ENCODE assay signal across 1 cellular context in the genomic region with DNA sequence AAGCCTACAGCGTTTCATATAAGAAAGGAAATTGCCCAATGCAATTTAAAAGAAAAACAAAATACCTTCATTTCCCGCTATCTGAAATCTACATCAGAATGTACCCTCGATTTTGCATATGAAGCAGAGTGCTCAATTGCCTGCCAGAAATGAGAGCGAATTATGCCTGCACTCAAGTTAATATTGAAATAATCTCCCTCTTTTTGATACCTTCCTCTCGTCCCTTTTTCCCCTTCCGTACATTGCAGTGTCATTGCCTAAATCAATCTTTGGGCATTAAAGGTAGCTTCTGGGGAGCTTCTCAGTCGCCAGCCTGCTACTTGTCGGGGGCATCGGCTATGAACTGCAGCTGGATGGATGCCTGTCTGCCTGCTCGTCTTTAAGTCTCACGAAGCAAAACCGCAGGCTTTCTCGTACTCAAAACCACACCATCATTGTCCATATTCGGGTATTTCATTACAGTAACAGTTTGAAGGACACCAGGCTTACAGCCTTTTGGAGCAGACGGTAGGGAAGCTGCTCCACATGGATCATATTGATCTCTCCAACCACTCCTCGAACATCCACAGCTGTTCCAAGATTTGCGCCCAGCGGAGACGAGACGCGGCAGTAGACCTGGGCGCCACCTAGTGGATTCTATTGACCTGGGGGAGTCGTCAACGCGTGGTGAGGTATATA.
TF ChIP-seq lines count a peak whose summit lies in the region.

No MANE protein-coding gene starts in this region.

TF ChIP-seq in K562, 482 proteins besides CTCF, POLR2A, EP300 and RAD21 (continued from another document and continues in another):
- TF ChIP-seq, protein P1, sequence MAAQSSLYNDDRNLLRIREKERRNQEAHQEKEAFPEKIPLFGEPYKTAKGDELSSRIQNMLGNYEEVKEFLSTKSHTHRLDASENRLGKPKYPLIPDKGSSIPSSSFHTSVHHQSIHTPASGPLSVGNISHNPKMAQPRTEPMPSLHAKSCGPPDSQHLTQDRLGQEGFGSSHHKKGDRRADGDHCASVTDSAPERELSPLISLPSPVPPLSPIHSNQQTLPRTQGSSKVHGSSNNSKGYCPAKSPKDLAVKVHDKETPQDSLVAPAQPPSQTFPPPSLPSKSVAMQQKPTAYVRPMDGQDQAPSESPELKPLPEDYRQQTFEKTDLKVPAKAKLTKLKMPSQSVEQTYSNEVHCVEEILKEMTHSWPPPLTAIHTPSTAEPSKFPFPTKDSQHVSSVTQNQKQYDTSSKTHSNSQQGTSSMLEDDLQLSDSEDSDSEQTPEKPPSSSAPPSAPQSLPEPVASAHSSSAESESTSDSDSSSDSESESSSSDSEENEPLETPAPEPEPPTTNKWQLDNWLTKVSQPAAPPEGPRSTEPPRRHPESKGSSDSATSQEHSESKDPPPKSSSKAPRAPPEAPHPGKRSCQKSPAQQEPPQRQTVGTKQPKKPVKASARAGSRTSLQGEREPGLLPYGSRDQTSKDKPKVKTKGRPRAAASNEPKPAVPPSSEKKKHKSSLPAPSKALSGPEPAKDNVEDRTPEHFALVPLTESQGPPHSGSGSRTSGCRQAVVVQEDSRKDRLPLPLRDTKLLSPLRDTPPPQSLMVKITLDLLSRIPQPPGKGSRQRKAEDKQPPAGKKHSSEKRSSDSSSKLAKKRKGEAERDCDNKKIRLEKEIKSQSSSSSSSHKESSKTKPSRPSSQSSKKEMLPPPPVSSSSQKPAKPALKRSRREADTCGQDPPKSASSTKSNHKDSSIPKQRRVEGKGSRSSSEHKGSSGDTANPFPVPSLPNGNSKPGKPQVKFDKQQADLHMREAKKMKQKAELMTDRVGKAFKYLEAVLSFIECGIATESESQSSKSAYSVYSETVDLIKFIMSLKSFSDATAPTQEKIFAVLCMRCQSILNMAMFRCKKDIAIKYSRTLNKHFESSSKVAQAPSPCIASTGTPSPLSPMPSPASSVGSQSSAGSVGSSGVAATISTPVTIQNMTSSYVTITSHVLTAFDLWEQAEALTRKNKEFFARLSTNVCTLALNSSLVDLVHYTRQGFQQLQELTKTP (IDR thresholded peaks at IDR 0.05; ENCODE audit: low read depth in 1 of 2, partially characterized antibody in 2 of 2), result peak in 1 of 2 experiments; percentile 28
- TF ChIP-seq ZNF184 (CRISPR knock-in tag; IDR thresholded peaks at IDR 0.05) (no peak), PRPF4 (IDR thresholded peaks at IDR 0.05; ENCODE audit: insufficient read depth, low read depth, low read length, poor library complexity, severe bottlenecking) (no peak), XRCC5 (IDR thresholded peaks at IDR 0.05; ENCODE audit: low read depth, low read length) (0 out of 2 replicates have a peak, but pooled peaks have one; percentile 63), HDAC2 (IDR thresholded peaks at IDR 0.05) (peak; percentile 74; the same call in 1 of the 2 replicates), L3MBTL2 (IDR thresholded peaks at IDR 0.05) (peak; percentile 86), CXXC5 (CRISPR knock-in tag; IDR thresholded peaks at IDR 0.05) (peak; percentile 59; the same call in 1 of the 2 replicates), ZNF644 (tag; IDR thresholded peaks at IDR 0.05; ENCODE audit: low read depth) (no peak), SMARCC2 (IDR thresholded peaks at IDR 0.05; ENCODE audit: low read depth) (0 out of 2 replicates have a peak, but pooled peaks have one; percentile 51), TBP (optimal IDR thresholded peaks at IDR 0.05; ENCODE audit: low read depth, low read length) (peak; percentile 17), ATF1 (CRISPR knock-in tag; IDR thresholded peaks at IDR 0.05) (no peak), ATF1 (tag; IDR thresholded peaks at IDR 0.05) (peak; percentile 67), ZFP36 (IDR thresholded peaks at IDR 0.05; ENCODE audit: low read depth, low read length, partially characterized antibody) (peak; percentile 57), RCOR1 (IDR thresholded peaks at IDR 0.05; ENCODE audit: borderline replicate concordance in 1 of 2, low read depth in 2 of 2, low read length in 2 of 2) (peak in 1 of 2 experiments; percentile 63; a peak in 2 of 4 replicates), DACH1 (IDR thresholded peaks at IDR 0.05; ENCODE audit: partially characterized antibody) (peak; percentile 75), SUPT5H (IDR thresholded peaks at IDR 0.05) (no peak), DNMT1 (IDR thresholded peaks at IDR 0.05) (no peak), TEAD4 (IDR thresholded peaks at IDR 0.05; ENCODE audit: low read length) (0 out of 2 replicates have a peak, but pooled peaks have one; percentile 17), TEAD4 (CRISPR knock-in tag; IDR thresholded peaks at IDR 0.05; ENCODE audit: borderline replicate concordance) (no peak), CTBP1 (IDR thresholded peaks at IDR 0.05; ENCODE audit: borderline replicate concordance) (peak; percentile 62), RNF2 (IDR thresholded peaks at IDR 0.05) (peak; percentile 50; the same call in 1 of the 2 replicates), RB1 (IDR thresholded peaks at IDR 0.05; ENCODE audit: low read depth) (peak; percentile 75; the same call in 1 of the 2 replicates), MIER1 (IDR thresholded peaks at IDR 0.05; ENCODE audit: low read depth) (0 out of 2 replicates have a peak, but pooled peaks have one; percentile 20), TRIM24 (IDR thresholded peaks at IDR 0.05) (no peak), FOSL1 (tag; conservative IDR thresholded peaks at IDR 0.05) (0 out of 2 replicates have a peak, but pooled peaks have one; percentile 26), HNRNPK (IDR thresholded peaks at IDR 0.05; ENCODE audit: low read depth, low read length, poor library complexity, severe bottlenecking) (no peak), RAD51 (IDR thresholded peaks at IDR 0.05; ENCODE audit: borderline replicate concordance, low read depth) (peak; percentile 12; the same call in 1 of the 2 replicates), SOX6 (IDR thresholded peaks at IDR 0.05) (0 out of 2 replicates have a peak, but pooled peaks have one; percentile 26), JUN (IDR thresholded peaks at IDR 0.05; ENCODE audit: borderline replicate concordance, low read depth, low read length) (peak; percentile 39; the same call in 1 of the 2 replicates), JUN (CRISPR knock-in tag; IDR thresholded peaks at IDR 0.05; ENCODE audit: borderline replicate concordance) (no peak), ZNF699 (CRISPR knock-in tag; IDR thresholded peaks at IDR 0.05; ENCODE audit: insufficient replicate concordance) (no peak), ZEB2 (IDR thresholded peaks at IDR 0.05) (0 out of 2 replicates have a peak, but pooled peaks have one; percentile 16), MYC (IDR thresholded peaks at IDR 0.05; ENCODE audit: low read depth, low read length) (peak; percentile 80), MYC (CRISPR knock-in tag; IDR thresholded peaks at IDR 0.05; ENCODE audit: borderline replicate concordance, low read depth) (no peak), PHB2 (IDR thresholded peaks at IDR 0.05; ENCODE audit: low read depth) (no peak), SMC3 (conservative IDR thresholded peaks at IDR 0.05; ENCODE audit: insufficient read depth, low read depth, low read length) (peak; percentile 69)
- TF ChIP-seq, protein P2, sequence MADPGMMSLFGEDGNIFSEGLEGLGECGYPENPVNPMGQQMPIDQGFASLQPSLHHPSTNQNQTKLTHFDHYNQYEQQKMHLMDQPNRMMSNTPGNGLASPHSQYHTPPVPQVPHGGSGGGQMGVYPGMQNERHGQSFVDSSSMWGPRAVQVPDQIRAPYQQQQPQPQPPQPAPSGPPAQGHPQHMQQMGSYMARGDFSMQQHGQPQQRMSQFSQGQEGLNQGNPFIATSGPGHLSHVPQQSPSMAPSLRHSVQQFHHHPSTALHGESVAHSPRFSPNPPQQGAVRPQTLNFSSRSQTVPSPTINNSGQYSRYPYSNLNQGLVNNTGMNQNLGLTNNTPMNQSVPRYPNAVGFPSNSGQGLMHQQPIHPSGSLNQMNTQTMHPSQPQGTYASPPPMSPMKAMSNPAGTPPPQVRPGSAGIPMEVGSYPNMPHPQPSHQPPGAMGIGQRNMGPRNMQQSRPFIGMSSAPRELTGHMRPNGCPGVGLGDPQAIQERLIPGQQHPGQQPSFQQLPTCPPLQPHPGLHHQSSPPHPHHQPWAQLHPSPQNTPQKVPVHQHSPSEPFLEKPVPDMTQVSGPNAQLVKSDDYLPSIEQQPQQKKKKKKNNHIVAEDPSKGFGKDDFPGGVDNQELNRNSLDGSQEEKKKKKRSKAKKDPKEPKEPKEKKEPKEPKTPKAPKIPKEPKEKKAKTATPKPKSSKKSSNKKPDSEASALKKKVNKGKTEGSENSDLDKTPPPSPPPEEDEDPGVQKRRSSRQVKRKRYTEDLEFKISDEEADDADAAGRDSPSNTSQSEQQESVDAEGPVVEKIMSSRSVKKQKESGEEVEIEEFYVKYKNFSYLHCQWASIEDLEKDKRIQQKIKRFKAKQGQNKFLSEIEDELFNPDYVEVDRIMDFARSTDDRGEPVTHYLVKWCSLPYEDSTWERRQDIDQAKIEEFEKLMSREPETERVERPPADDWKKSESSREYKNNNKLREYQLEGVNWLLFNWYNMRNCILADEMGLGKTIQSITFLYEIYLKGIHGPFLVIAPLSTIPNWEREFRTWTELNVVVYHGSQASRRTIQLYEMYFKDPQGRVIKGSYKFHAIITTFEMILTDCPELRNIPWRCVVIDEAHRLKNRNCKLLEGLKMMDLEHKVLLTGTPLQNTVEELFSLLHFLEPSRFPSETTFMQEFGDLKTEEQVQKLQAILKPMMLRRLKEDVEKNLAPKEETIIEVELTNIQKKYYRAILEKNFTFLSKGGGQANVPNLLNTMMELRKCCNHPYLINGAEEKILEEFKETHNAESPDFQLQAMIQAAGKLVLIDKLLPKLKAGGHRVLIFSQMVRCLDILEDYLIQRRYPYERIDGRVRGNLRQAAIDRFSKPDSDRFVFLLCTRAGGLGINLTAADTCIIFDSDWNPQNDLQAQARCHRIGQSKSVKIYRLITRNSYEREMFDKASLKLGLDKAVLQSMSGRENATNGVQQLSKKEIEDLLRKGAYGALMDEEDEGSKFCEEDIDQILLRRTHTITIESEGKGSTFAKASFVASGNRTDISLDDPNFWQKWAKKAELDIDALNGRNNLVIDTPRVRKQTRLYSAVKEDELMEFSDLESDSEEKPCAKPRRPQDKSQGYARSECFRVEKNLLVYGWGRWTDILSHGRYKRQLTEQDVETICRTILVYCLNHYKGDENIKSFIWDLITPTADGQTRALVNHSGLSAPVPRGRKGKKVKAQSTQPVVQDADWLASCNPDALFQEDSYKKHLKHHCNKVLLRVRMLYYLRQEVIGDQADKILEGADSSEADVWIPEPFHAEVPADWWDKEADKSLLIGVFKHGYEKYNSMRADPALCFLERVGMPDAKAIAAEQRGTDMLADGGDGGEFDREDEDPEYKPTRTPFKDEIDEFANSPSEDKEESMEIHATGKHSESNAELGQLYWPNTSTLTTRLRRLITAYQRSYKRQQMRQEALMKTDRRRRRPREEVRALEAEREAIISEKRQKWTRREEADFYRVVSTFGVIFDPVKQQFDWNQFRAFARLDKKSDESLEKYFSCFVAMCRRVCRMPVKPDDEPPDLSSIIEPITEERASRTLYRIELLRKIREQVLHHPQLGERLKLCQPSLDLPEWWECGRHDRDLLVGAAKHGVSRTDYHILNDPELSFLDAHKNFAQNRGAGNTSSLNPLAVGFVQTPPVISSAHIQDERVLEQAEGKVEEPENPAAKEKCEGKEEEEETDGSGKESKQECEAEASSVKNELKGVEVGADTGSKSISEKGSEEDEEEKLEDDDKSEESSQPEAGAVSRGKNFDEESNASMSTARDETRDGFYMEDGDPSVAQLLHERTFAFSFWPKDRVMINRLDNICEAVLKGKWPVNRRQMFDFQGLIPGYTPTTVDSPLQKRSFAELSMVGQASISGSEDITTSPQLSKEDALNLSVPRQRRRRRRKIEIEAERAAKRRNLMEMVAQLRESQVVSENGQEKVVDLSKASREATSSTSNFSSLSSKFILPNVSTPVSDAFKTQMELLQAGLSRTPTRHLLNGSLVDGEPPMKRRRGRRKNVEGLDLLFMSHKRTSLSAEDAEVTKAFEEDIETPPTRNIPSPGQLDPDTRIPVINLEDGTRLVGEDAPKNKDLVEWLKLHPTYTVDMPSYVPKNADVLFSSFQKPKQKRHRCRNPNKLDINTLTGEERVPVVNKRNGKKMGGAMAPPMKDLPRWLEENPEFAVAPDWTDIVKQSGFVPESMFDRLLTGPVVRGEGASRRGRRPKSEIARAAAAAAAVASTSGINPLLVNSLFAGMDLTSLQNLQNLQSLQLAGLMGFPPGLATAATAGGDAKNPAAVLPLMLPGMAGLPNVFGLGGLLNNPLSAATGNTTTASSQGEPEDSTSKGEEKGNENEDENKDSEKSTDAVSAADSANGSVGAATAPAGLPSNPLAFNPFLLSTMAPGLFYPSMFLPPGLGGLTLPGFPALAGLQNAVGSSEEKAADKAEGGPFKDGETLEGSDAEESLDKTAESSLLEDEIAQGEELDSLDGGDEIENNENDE (IDR thresholded peaks at IDR 0.05; ENCODE audit: low read depth, low read length), result no peak
- TF ChIP-seq, protein P3, sequence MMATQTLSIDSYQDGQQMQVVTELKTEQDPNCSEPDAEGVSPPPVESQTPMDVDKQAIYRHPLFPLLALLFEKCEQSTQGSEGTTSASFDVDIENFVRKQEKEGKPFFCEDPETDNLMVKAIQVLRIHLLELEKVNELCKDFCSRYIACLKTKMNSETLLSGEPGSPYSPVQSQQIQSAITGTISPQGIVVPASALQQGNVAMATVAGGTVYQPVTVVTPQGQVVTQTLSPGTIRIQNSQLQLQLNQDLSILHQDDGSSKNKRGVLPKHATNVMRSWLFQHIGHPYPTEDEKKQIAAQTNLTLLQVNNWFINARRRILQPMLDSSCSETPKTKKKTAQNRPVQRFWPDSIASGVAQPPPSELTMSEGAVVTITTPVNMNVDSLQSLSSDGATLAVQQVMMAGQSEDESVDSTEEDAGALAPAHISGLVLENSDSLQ (IDR thresholded peaks at IDR 0.05), result 0 out of 2 replicates have a peak, but pooled peaks have one; percentile 26
- TF ChIP-seq, protein P4, sequence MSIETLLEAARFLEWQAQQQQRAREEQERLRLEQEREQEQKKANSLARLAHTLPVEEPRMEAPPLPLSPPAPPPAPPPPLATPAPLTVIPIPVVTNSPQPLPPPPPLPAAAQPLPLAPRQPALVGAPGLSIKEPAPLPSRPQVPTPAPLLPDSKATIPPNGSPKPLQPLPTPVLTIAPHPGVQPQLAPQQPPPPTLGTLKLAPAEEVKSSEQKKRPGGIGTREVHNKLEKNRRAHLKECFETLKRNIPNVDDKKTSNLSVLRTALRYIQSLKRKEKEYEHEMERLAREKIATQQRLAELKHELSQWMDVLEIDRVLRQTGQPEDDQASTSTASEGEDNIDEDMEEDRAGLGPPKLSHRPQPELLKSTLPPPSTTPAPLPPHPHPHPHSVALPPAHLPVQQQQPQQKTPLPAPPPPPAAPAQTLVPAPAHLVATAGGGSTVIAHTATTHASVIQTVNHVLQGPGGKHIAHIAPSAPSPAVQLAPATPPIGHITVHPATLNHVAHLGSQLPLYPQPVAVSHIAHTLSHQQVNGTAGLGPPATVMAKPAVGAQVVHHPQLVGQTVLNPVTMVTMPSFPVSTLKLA (conservative IDR thresholded peaks at IDR 0.05), result 0 out of 4 replicates have a peak, but pooled peaks of 1 of the 2 experiments have one; percentile 40
- TF ChIP-seq, protein P5, sequence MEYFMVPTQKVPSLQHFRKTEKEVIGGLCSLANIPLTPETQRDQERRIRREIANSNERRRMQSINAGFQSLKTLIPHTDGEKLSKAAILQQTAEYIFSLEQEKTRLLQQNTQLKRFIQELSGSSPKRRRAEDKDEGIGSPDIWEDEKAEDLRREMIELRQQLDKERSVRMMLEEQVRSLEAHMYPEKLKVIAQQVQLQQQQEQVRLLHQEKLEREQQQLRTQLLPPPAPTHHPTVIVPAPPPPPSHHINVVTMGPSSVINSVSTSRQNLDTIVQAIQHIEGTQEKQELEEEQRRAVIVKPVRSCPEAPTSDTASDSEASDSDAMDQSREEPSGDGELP (CRISPR knock-in tag; IDR thresholded peaks at IDR 0.05; ENCODE audit: borderline replicate concordance), result peak; percentile 94
